In genomic region chr1:178566187-178566586, GRCh38 we compare ENCODE assay signal across 13 cellular contexts. TPM values are rescaled to one million over a fixed set of nuclear protein-coding genes. Genes with fewer than 3 reads are reported as not detected.
DNase-seq lines count a peak whose midpoint lies in the region; ATAC-seq and TF ChIP-seq lines count a peak whose summit lies in the region.
"Had no signal": no experiment of that assay in that cellular context is flagged by ENCODE, and none has a peak within 500 bp of the region (broad histone marks: within the 10 kb centered on the region; RNA-seq: fewer than 3 reads in every experiment).

No MANE protein-coding gene starts in this region.

- CTCF ChIA-PET in RWPE1 (lab: Yijun Ruan, JAX): interaction anchor here (0.7 kb wide), 1 partner anchor 137 kb away, joined by 4 read pairs; no protein-coding TSS in a partner anchor

- no peak for TF ChIP-seq CTCF in RWPE1 (conservative IDR thresholded peaks at IDR 0.05; ENCODE audit: low read depth)

- no peak overlapping the region for H3K27ac Mint-ChIP-seq in activated T-helper 17 cell treated with anti-CD3 and anti-CD28 coated beads, Interleukin-2, amount 50 U/mL, for 72 hours
- H3K27ac Mint-ChIP-seq: CD8-positive, alpha-beta T cell had no signal

- POLR2A ChIA-PET in RWPE1 (lab: Yijun Ruan, JAX; ENCODE audit: low non-redundant PET): no interaction called here

- H3K27ac ChIP-seq in RWPE1: no peak overlapping the region
- H3K27ac ChIP-seq: WERI-Rb-1 had no signal

- peaks cover 7% of the 10 kb centered on the region for H3K27me3 Mint-ChIP-seq in activated T-helper 17 cell treated with anti-CD3 and anti-CD28 coated beads, Interleukin-2, amount 50 U/mL, for 72 hours

- ATAC-seq in GM19023 (IDR thresholded peaks at IDR 0.05; ENCODE audit: unreplicated experiment) (peak; percentile 93), HG02870 (IDR thresholded peaks at IDR 0.05; ENCODE audit: unreplicated experiment) (peak; percentile 97), GM19324 (IDR thresholded peaks at IDR 0.05; ENCODE audit: low FRiP score, unreplicated experiment) (no peak)
- ATAC-seq in activated T-helper 17 cell treated with anti-CD3 and anti-CD28 coated beads, Interleukin-2, amount 50 U/mL, for 72 hours (replicated peaks): peak; percentile 89
- ATAC-seq: CD8-positive, alpha-beta T cell; esophagus mucosa had no signal

- no peaks in the 10 kb centered on the region for H3K4me1 Mint-ChIP-seq in activated T-helper 17 cell treated with anti-CD3 and anti-CD28 coated beads, Interleukin-2, amount 50 U/mL, for 72 hours

- no peaks in the 10 kb centered on the region for H3K36me3 Mint-ChIP-seq in activated T-helper 17 cell treated with anti-CD3 and anti-CD28 coated beads, Interleukin-2, amount 50 U/mL, for 72 hours (ENCODE audit: low read depth)
- H3K36me3 Mint-ChIP-seq: CD8-positive, alpha-beta T cell had no signal

- H3K4me3 Mint-ChIP-seq in activated T-helper 17 cell treated with anti-CD3 and anti-CD28 coated beads, Interleukin-2, amount 50 U/mL, for 72 hours: no peak overlapping the region
- H3K4me3 Mint-ChIP-seq: CD8-positive, alpha-beta T cell had no signal

- DNase-seq in Daoy (ENCODE audit: low read depth) (peak; percentile 31), RWPE1 (ENCODE audit: low spot score) (no peak), NCI-H69 (lab: John Stamatoyannopoulos, UW) (no peak)
- no peak for DNase-seq in stimulated activated CD4-positive, alpha-beta T cell treated with anti-CD3 and anti-CD28 coated beads, Interleukin-4, amount 100 ng/mL, for 24 hours
- DNase-seq: CD8-positive, alpha-beta T cell; NCI-H1417 treated with DMSO at 0.1 percent for 48 hours; WERI-Rb-1 had no signal

- no peaks in the 10 kb centered on the region for H3K9me3 Mint-ChIP-seq in activated T-helper 17 cell treated with anti-CD3 and anti-CD28 coated beads, Interleukin-2, amount 50 U/mL, for 72 hours
- H3K9me3 Mint-ChIP-seq: CD8-positive, alpha-beta T cell had no signal

RNA-seq across cellular contexts. Expression of gene TEX35, which starts 53.3 kb away (rescaled TPM):
- total RNA-seq in Daoy (2014; rRNA removed; shearing (Covaris generic)): not detected in 2 replicates
- total RNA-seq in activated T-helper 17 cell treated with anti-CD3 and anti-CD28 coated beads, Interleukin-2, amount 50 U/mL, for 72 hours: not detected
- total RNA-seq: CD8-positive, alpha-beta T cell; liver had no signal
